26 cellular contexts compared by ENCODE assay signal in genomic region chr6:120771019-120771418, GRCh38.
"Had no signal": no experiment of that assay in that cellular context is flagged by ENCODE, and none has a peak within 500 bp of the region (broad histone marks: within the 10 kb centered on the region; RNA-seq: fewer than 3 reads in every experiment).

No MANE protein-coding gene starts in this region.

- H3K36me3 Mint-ChIP-seq: immature natural killer cell; mesothelial cell of epicardium; naive B cell; natural killer cell; stimulated activated naive B cell treated with anti-CD40 and anti-IgM and Interleukin-4, amounts not matched to agents 10 μg/mL and 1 μg/mL and 100 μg/mL, for 72 hours had no signal

- DNase-seq: hypothalamus; immature natural killer cell; left ventricle myocardium inferior; mesendoderm; naive B cell; natural killer cell; nucleus accumbens; pancreas; posterior cingulate gyrus; stimulated activated CD4-positive, alpha-beta T cell treated with anti-CD3 and anti-CD28 coated beads, Interleukin-12 subunit alpha, Interleukin-12 subunit beta, amount 100 ng/mL, for 4 hours; stimulated activated CD4-positive, alpha-beta T cell treated with anti-CD3 and anti-CD28 coated beads, Interleukin-15, amount 100 ng/mL, for 24 hours; stimulated activated CD4-positive, alpha-beta T cell treated with anti-CD3 and anti-CD28 coated beads, Interleukin-2, amount 100 ng/mL, for 24 hours; stimulated activated CD4-positive, alpha-beta T cell treated with anti-CD3 and anti-CD28 coated beads, Interleukin-4, amount 100 ng/mL, for 1 hour; stimulated activated naive B cell treated with anti-CD40 and anti-IgM and Interleukin-4, amounts not matched to agents 10 μg/mL and 1 μg/mL and 100 μg/mL, for 72 hours; stimulated activated naive CD8-positive, alpha-beta T cell treated with anti-CD3 and anti-CD28 coated beads, Interleukin-15, Interleukin-2, amounts not matched to agents 100 U/mL and 50 U/mL, for 24 hours; stomach; tibial artery; trophoblast cell; upper lobe of right lung had no signal

- FAIRE-seq: pancreas, urothelium cell line had no signal

- H3K27ac ChIP-seq: left ventricle myocardium inferior, pancreas, right atrium auricular region, skin epidermis, stomach, thoracic aorta, tibial artery, upper lobe of right lung had no signal

- H3K27ac Mint-ChIP-seq: immature natural killer cell; mesothelial cell of epicardium; naive B cell; natural killer cell; stimulated activated naive B cell treated with anti-CD40 and anti-IgM and Interleukin-4, amounts not matched to agents 10 μg/mL and 1 μg/mL and 100 μg/mL, for 72 hours had no signal

- H3K9me3 ChIP-seq: left ventricle myocardium inferior, pancreas, right atrium auricular region, stomach, thoracic aorta, tibial artery, upper lobe of right lung had no signal

- ATAC-seq: natural killer cell; pancreas; sciatic nerve; stimulated activated naive B cell treated with anti-CD40 and anti-IgM and Interleukin-4, amounts not matched to agents 10 μg/mL and 1 μg/mL and 100 μg/mL, for 72 hours; stimulated activated naive CD8-positive, alpha-beta T cell treated with anti-CD3 and anti-CD28 coated beads, Interleukin-15, Interleukin-2, amounts not matched to agents 100 U/mL and 50 U/mL, for 24 hours; upper lobe of right lung had no signal

- H3K27me3 Mint-ChIP-seq: naive B cell; stimulated activated naive B cell treated with anti-CD40 and anti-IgM and Interleukin-4, amounts not matched to agents 10 μg/mL and 1 μg/mL and 100 μg/mL, for 72 hours had no signal

- H3K4me1 Mint-ChIP-seq: immature natural killer cell; naive B cell; natural killer cell; stimulated activated naive B cell treated with anti-CD40 and anti-IgM and Interleukin-4, amounts not matched to agents 10 μg/mL and 1 μg/mL and 100 μg/mL, for 72 hours had no signal

- H3K4me3 ChIP-seq: left ventricle myocardium inferior, lung, pancreas, right atrium auricular region, skin epidermis, stomach, thoracic aorta, tibial artery, upper lobe of right lung had no signal

- H3K4me3 Mint-ChIP-seq: immature natural killer cell; mesothelial cell of epicardium; naive B cell; natural killer cell; stimulated activated naive B cell treated with anti-CD40 and anti-IgM and Interleukin-4, amounts not matched to agents 10 μg/mL and 1 μg/mL and 100 μg/mL, for 72 hours had no signal

- H3K36me3 ChIP-seq: left ventricle myocardium inferior, pancreas, right atrium auricular region, stomach, thoracic aorta, tibial artery, upper lobe of right lung had no signal

- H3K27me3 ChIP-seq: pancreas, right atrium auricular region, stomach, tibial artery, upper lobe of right lung had no signal

- H3K9me3 Mint-ChIP-seq: mesothelial cell of epicardium; naive B cell; stimulated activated naive B cell treated with anti-CD40 and anti-IgM and Interleukin-4, amounts not matched to agents 10 μg/mL and 1 μg/mL and 100 μg/mL, for 72 hours had no signal

- H3K4me1 ChIP-seq: left ventricle myocardium inferior, pancreas, right atrium auricular region, stomach, tibial artery, upper lobe of right lung had no signal
